21 cellular contexts compared by ENCODE assay signal in genomic region chrX:63922221-63922620, GRCh38.
DNase-seq lines count a peak whose midpoint lies in the region; ATAC-seq and TF ChIP-seq lines count a peak whose summit lies in the region.
"Had no signal": no experiment of that assay in that cellular context is flagged by ENCODE, and none has a peak within 500 bp of the region (broad histone marks: within the 10 kb centered on the region; RNA-seq: fewer than 3 reads in every experiment).

No MANE protein-coding gene starts in this region.

- no peaks in the 10 kb centered on the region for H3K79me2 ChIP-seq in GM23338 (replicated peaks; ENCODE audit: insufficient read depth)

- ATAC-seq in HG03108 (IDR thresholded peaks at IDR 0.05; ENCODE audit: unreplicated experiment) = no peak
- ATAC-seq in HG02885 (IDR thresholded peaks at IDR 0.05; ENCODE audit: poor library complexity, unreplicated experiment) = no peak
- ATAC-seq in GM23338 = no peak
- ATAC-seq: foreskin keratinocyte; stimulated activated effector memory CD8-positive, alpha-beta T cell treated with anti-CD3 and anti-CD28 coated beads, Interleukin-12 subunit alpha, Interleukin-12 subunit beta, amount 100 ng/mL, for 72 hours had no signal

- no peaks in the 10 kb centered on the region for H3K27me3 Mint-ChIP-seq in GM23338 (ENCODE audit: insufficient read depth, low read depth, poor library complexity)
- H3K27me3 Mint-ChIP-seq: activated CD4-positive, alpha-beta T cell treated with anti-CD3 and anti-CD28 coated beads, Interleukin-2, amount 10 ng/mL, durations not matched to agents 7 days and 5 days had no signal

- H3K4me3 Mint-ChIP-seq in GM23338 = no peak overlapping the region
- H3K4me3 Mint-ChIP-seq: activated CD4-positive, alpha-beta T cell treated with anti-CD3 and anti-CD28 coated beads, Interleukin-2, amount 10 ng/mL, durations not matched to agents 7 days and 5 days; stimulated activated effector memory CD8-positive, alpha-beta T cell treated with anti-CD3 and anti-CD28 coated beads, Interleukin-12 subunit alpha, Interleukin-12 subunit beta, amount 100 ng/mL, for 72 hours had no signal

- no peak overlapping the region for H3K4me2 ChIP-seq in GM23338

- no peak for TF ChIP-seq EP300 in Ishikawa (IDR thresholded peaks at IDR 0.05; ENCODE audit: borderline replicate concordance)

- H3K4me1 ChIP-seq in GM23338 (ENCODE audit: insufficient read depth) = no peaks in the 10 kb centered on the region
- H3K4me1 ChIP-seq: foreskin keratinocyte, sigmoid colon, uterus had no signal

- no peaks in the 10 kb centered on the region for H3F3A ChIP-seq in GM23338 (replicated peaks; ENCODE audit: low read depth)

- peaks cover 32% of the 10 kb centered on the region for H3K9me3 Mint-ChIP-seq in GM23338

- no peaks in the 10 kb centered on the region for H3K27me3 ChIP-seq in GM23338 (ENCODE audit: insufficient read depth)
- H3K27me3 ChIP-seq: foreskin keratinocyte, sigmoid colon, uterus had no signal

- no peak overlapping the region for H3K4me3 ChIP-seq in GM23338
- H3K4me3 ChIP-seq: dorsolateral prefrontal cortex, sigmoid colon, uterus had no signal

- H3K27ac Mint-ChIP-seq in GM23338 = no peak overlapping the region
- H3K27ac Mint-ChIP-seq: activated CD4-positive, alpha-beta T cell treated with anti-CD3 and anti-CD28 coated beads, Interleukin-2, amount 10 ng/mL, durations not matched to agents 7 days and 5 days; stimulated activated effector memory CD8-positive, alpha-beta T cell treated with anti-CD3 and anti-CD28 coated beads, Interleukin-12 subunit alpha, Interleukin-12 subunit beta, amount 100 ng/mL, for 72 hours had no signal

- no peaks in the 10 kb centered on the region for H3K9me2 ChIP-seq in GM23338 (ENCODE audit: insufficient read depth)

- H3K4me1 Mint-ChIP-seq in GM23338 = no peaks in the 10 kb centered on the region
- H3K4me1 Mint-ChIP-seq: activated CD4-positive, alpha-beta T cell treated with anti-CD3 and anti-CD28 coated beads, Interleukin-2, amount 10 ng/mL, durations not matched to agents 7 days and 5 days; stimulated activated effector memory CD8-positive, alpha-beta T cell treated with anti-CD3 and anti-CD28 coated beads, Interleukin-12 subunit alpha, Interleukin-12 subunit beta, amount 100 ng/mL, for 72 hours had no signal

- peak; percentile 62 for DNase-seq in AG08395 (ENCODE audit: low spot score)
- peak; percentile 4 for DNase-seq in astrocyte of the hippocampus (ENCODE audit: low read depth, low spot score)
- DNase-seq in hepatic stellate cell (ENCODE audit: low spot score) = peak; percentile 42
- DNase-seq in pons (ENCODE audit: low spot score) = no peak
- no peak for DNase-seq in GM23338 (ENCODE audit: low spot score)
- DNase-seq: activated CD4-positive, alpha-beta T cell treated with anti-CD3 and anti-CD28 coated beads, Interleukin-2, amount 10 ng/mL, durations not matched to agents 7 days and 5 days; activated T-cell treated with anti-CD3 and anti-CD28 coated beads, Interleukin-2, amount 50 U/mL, for 48 hours; AML-193; DMS 273 treated with DMSO at 0.1 percent for 48 hours; dorsolateral prefrontal cortex; mesendoderm; MV-4-11; SHP77; sigmoid colon; stimulated activated CD4-positive, alpha-beta T cell treated with anti-CD3 and anti-CD28 coated beads, Interleukin-4, amount 100 ng/mL, for 4 hours; uterus had no signal

- no peaks in the 10 kb centered on the region for H4K20me1 ChIP-seq in GM23338 (replicated peaks; ENCODE audit: insufficient read depth)

- TF ChIP-seq CTCF in GM23338 (conservative IDR thresholded peaks at IDR 0.05; ENCODE audit: low read depth in 2 of 2) = no peak

- no peak for TF ChIP-seq RAD21 in Ishikawa (IDR thresholded peaks at IDR 0.05; ENCODE audit: low read depth)

- peaks cover 26% of the 10 kb centered on the region for H3K36me3 Mint-ChIP-seq in GM23338 (ENCODE audit: low read depth)
- H3K36me3 Mint-ChIP-seq: stimulated activated effector memory CD8-positive, alpha-beta T cell treated with anti-CD3 and anti-CD28 coated beads, Interleukin-12 subunit alpha, Interleukin-12 subunit beta, amount 100 ng/mL, for 72 hours had no signal

- H3K27ac ChIP-seq in GM23338 (ENCODE audit: low read depth) = no peak overlapping the region
- H3K27ac ChIP-seq: dorsolateral prefrontal cortex, foreskin keratinocyte, uterus had no signal

- no peak overlapping the region for H2AFZ ChIP-seq in GM23338

- H3K36me3 ChIP-seq in GM23338 (ENCODE audit: insufficient read depth) = no peaks in the 10 kb centered on the region
- H3K36me3 ChIP-seq: sigmoid colon, uterus had no signal

TF ChIP-seq in Ishikawa, 13 proteins besides CTCF, POLR2A, EP300 and RAD21:
- TF ChIP-seq TEAD4 (IDR thresholded peaks at IDR 0.05) (peak; percentile 82), CEBPB (IDR thresholded peaks at IDR 0.05) (no peak), REST (IDR thresholded peaks at IDR 0.05; ENCODE audit: low read depth) (no peak), TCF12 (IDR thresholded peaks at IDR 0.05; ENCODE audit: low read depth) (no peak)

TF ChIP-seq in GM23338, 12 proteins besides CTCF, POLR2A, EP300 and RAD21:
- TF ChIP-seq CREB1 (CRISPR knock-in tag; IDR thresholded peaks at IDR 0.05; ENCODE audit: low read depth) (no peak), REST (IDR thresholded peaks at IDR 0.05; ENCODE audit: unreplicated experiment) (no peak), ZNF114 (CRISPR knock-in tag; IDR thresholded peaks at IDR 0.05) (no peak), NANOG (IDR thresholded peaks at IDR 0.05; ENCODE audit: borderline replicate concordance) (no peak)

Comparison
In these comparisons a context has a peak if more than half of its experiments do, and no peak if none do; other contexts are left out.
1. DNase-seq: peak in AG08395 (single experiment), astrocyte of the hippocampus (single experiment) and hepatic stellate cell (single experiment); none in pons (single experiment) and GM23338 (single experiment).